In genomic region chr4:140096921-140097320, GRCh38 we compare ENCODE assay signal across 11 cellular contexts. TPM values are rescaled to one million over a fixed set of nuclear protein-coding genes. Genes with fewer than 3 reads are reported as not detected.
DNase-seq lines count a peak whose midpoint lies in the region; ATAC-seq and TF ChIP-seq lines count a peak whose summit lies in the region.
"Had no signal": no experiment of that assay in that cellular context is flagged by ENCODE, and none has a peak within 500 bp of the region (broad histone marks: within the 10 kb centered on the region; RNA-seq: fewer than 3 reads in every experiment).

No MANE protein-coding gene starts in this region.

- H3K36me3 ChIP-seq in ACC112 (ENCODE audit: insufficient read depth, low read length), result no peaks in the 10 kb centered on the region
- H3K36me3 ChIP-seq in GM23248 (ENCODE audit: low read depth), result no peaks in the 10 kb centered on the region
- no peaks in the 10 kb centered on the region for H3K36me3 ChIP-seq in naive thymus-derived CD4-positive, alpha-beta T cell (ENCODE audit: control insufficient read depth in 2 of 3, insufficient read depth in 3 of 3, low read length in 3 of 3)

- 53 to 60% methylated on average over 2 of the region's 2 CpGs for WGBS in GM23248 (ENCODE audit: low coverage in 1 of 2, low lambda C conversion rate in 2 of 2, missing lambda C conversion rate in 2 of 2), 2 experiments

- H3K9me3 ChIP-seq in GM23248 (ENCODE audit: low read depth), result no peaks in the 10 kb centered on the region
- H3K9me3 ChIP-seq in naive thymus-derived CD4-positive, alpha-beta T cell (ENCODE audit: control insufficient read depth in 2 of 3, low read length in 3 of 3), result no peaks in the 10 kb centered on the region

- no peak for TF ChIP-seq CTCF in chondrocyte (IDR thresholded peaks at IDR 0.05)

- H3K9ac ChIP-seq in GM23248, result no peak overlapping the region

- no peak overlapping the region for H3K4me2 ChIP-seq in GM23248 (ENCODE audit: unreplicated experiment)

- H3K27ac ChIP-seq in ACC112 (ENCODE audit: low read depth, low read length), result peak overlapping the region; percentile 77
- peak overlapping the region; percentile 75 for H3K27ac ChIP-seq in GM23248
- H3K27ac ChIP-seq in naive thymus-derived CD4-positive, alpha-beta T cell (ENCODE audit: low read depth, low read length), result peak overlapping the region; percentile 73

- H3F3A ChIP-seq in GM23248 (ENCODE audit: insufficient read depth), result peaks cover 25% of the 10 kb centered on the region

- H3K4me1 ChIP-seq in ACC112 (ENCODE audit: control insufficient read depth, insufficient read depth, low read length, unreplicated experiment) (peaks cover 60% of the 10 kb centered on the region), GM23248 (ENCODE audit: insufficient read depth) (peaks cover 48% of the 10 kb centered on the region)
- H3K4me1 ChIP-seq in naive thymus-derived CD4-positive, alpha-beta T cell (ENCODE audit: control insufficient read depth in 2 of 2, insufficient read depth in 2 of 2, low read length in 2 of 2), result peaks cover 5 to 53% of the 10 kb centered on the region in 2 donors

- peaks cover 79% of the 10 kb centered on the region for H3K4me1 Mint-ChIP-seq in chondrocyte (ENCODE audit: low read depth)
- H3K4me1 Mint-ChIP-seq in naive thymus-derived CD4-positive, alpha-beta T cell, result peaks cover 51 to 83% (median 75%) of the 10 kb centered on the region in 7 donors

- H3K27me3 Mint-ChIP-seq in chondrocyte (ENCODE audit: low read depth), result no peaks in the 10 kb centered on the region
- peaks cover 0 to 2% (median 0%) of the 10 kb centered on the region in 5 donors for H3K27me3 Mint-ChIP-seq in naive thymus-derived CD4-positive, alpha-beta T cell

- H3K27me3 ChIP-seq in ACC112 (ENCODE audit: insufficient read depth, low read length), result no peaks in the 10 kb centered on the region
- no peaks in the 10 kb centered on the region for H3K27me3 ChIP-seq in GM23248 (replicated peaks; ENCODE audit: insufficient read depth)
- H3K27me3 ChIP-seq in naive thymus-derived CD4-positive, alpha-beta T cell (ENCODE audit: control insufficient read depth in 2 of 2, insufficient read depth in 2 of 2, low read length in 2 of 2), result no peaks in the 10 kb centered on the region

- intact Hi-C loops in naive thymus-derived CD4-positive, alpha-beta T cell (cut with micrococcal nuclease), result loop anchor here (1.0 to 10.0 kb wide), 7 partner anchors 7 to 922 kb away; partner anchors contain the start of genes ELF2 (in 1 of the 2) and SETD7 (in 1 of the 2)

- H3K79me2 ChIP-seq in ACC112 (ENCODE audit: control insufficient read depth, insufficient read depth, low read length, unreplicated experiment), result no peaks in the 10 kb centered on the region
- H3K79me2 ChIP-seq in GM23248 (ENCODE audit: insufficient read depth), result peaks cover 8% of the 10 kb centered on the region; the same call in 1 of the 2 replicates

- peak overlapping the region; percentile 62 for H3K27ac Mint-ChIP-seq in chondrocyte (ENCODE audit: unreplicated experiment)
- H3K27ac Mint-ChIP-seq in naive thymus-derived CD4-positive, alpha-beta T cell, result peak overlapping the region; percentile 90 to 99 (median 95)

- H3K4me3 Mint-ChIP-seq in chondrocyte (ENCODE audit: unreplicated experiment), result peak overlapping the region; percentile 7
- peak overlapping the region in 9 of 10 donors; percentile 27 to 97 (median 88) for H3K4me3 Mint-ChIP-seq in naive thymus-derived CD4-positive, alpha-beta T cell

- ATAC-seq in naive thymus-derived CD4-positive, alpha-beta T cell, result no peak
- ATAC-seq in HG02938 (IDR thresholded peaks at IDR 0.05; ENCODE audit: unreplicated experiment), result no peak
- ATAC-seq in GM19463 (IDR thresholded peaks at IDR 0.05; ENCODE audit: unreplicated experiment), result no peak

- in situ Hi-C loops in GM23248 (cut with MboI), result no loop called here

- no peaks in the 10 kb centered on the region for H3K9me2 ChIP-seq in GM23248 (ENCODE audit: insufficient read depth)

- H4K20me1 ChIP-seq in GM23248 (ENCODE audit: insufficient read depth), result no peaks in the 10 kb centered on the region

- H3K4me3 ChIP-seq in ACC112 (ENCODE audit: low read depth, low read length) (no peak overlapping the region), GM23248 (no peak overlapping the region)
- H3K4me3 ChIP-seq in naive thymus-derived CD4-positive, alpha-beta T cell (ENCODE audit: low read length), result no peak overlapping the region

- H3K9me3 Mint-ChIP-seq in chondrocyte (ENCODE audit: low read depth), result no peaks in the 10 kb centered on the region
- no peaks in the 10 kb centered on the region for H3K9me3 Mint-ChIP-seq in naive thymus-derived CD4-positive, alpha-beta T cell

- no peak overlapping the region for H2AFZ ChIP-seq in ACC112 (ENCODE audit: low read length, unreplicated experiment)
- no peak overlapping the region for H2AFZ ChIP-seq in GM23248

- CTCF ChIA-PET in naive thymus-derived CD4-positive, alpha-beta T cell (lab: Charles Lee), result interaction anchor here (0.9 to 1.1 kb wide), 3 partner anchors 8 to 146 kb away, joined by 3 read pairs; no protein-coding TSS in a partner anchor

- DNase-seq in GM23248 (no peak), chondrocyte (ENCODE audit: low spot score) (no peak), NCI-H446 (lab: John Stamatoyannopoulos, UW) (no peak), NCI-H128 (lab: John Stamatoyannopoulos, UW; ENCODE audit: unreplicated experiment) (no peak)
- no peak for DNase-seq in naive thymus-derived CD4-positive, alpha-beta T cell
- DNase-seq: activated CD4-positive, alpha-beta T cell treated with anti-CD3 and anti-CD28 coated beads, Interleukin-2, amount 50 U/mL, for 1 hour; DMS79 treated with DMSO at 0.1 percent for 48 hours; NCI-H1436 treated with DMSO at 0.1 percent for 48 hours had no signal

- POLR2A ChIA-PET in naive thymus-derived CD4-positive, alpha-beta T cell (lab: Charles Lee), result interaction anchor here (0.8 to 1.6 kb wide), 3 partner anchors 12 to 57 kb away, joined by 4 to 6 read pairs (median 4); partner anchors contain the start of gene MAML3

- H3K36me3 Mint-ChIP-seq in chondrocyte (ENCODE audit: low read depth), result no peaks in the 10 kb centered on the region
- H3K36me3 Mint-ChIP-seq in naive thymus-derived CD4-positive, alpha-beta T cell, result peaks cover 0 to 18% (median 0%) of the 10 kb centered on the region in 5 donors

RNA-seq across cellular contexts. Expression of gene MAML3, which starts 57.1 kb away (rescaled TPM):
- total RNA-seq in GM23248 (2014; rRNA removed; shearing (Covaris generic)), result 1.5 and 1.9 TPM in 2 replicates
- 0.61 and 0.96 TPM in 2 replicates for polyA plus RNA-seq in GM23248 (2016; fragmentation: Nextera tagmentation; extraction: Ambion mirVana)
- total RNA-seq in chondrocyte, result 1.6 to 7.2 TPM (median 2.0 TPM) in 3 replicates
- total RNA-seq in naive thymus-derived CD4-positive, alpha-beta T cell, result 1 to 10 TPM; 1.4 to 9.4 (median 3.6) TPM
- under 1 TPM; 0.53 to 0.55 TPM for polyA plus RNA-seq in naive thymus-derived CD4-positive, alpha-beta T cell
